1 cellular context compared by ENCODE assay signal in the genomic region with DNA sequence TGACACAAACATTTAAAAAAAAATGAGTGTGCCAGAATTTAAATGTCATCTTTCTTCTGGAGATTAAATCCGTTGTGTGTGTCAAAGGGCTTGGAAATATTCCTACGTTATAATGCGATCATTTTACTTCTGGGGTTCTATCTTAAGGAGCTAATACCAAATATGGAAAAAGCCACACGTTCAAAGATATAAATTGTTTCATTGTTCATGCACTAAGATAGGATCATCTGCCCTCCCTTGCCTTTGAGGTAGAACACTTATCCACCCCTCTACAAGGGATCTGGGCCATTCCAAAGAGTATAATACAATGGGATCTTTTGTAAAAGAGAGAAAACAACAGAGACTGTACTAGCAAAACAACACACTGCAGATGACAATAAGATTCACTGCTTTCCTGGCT.
TF ChIP-seq lines count a peak whose summit lies in the region.

No MANE protein-coding gene starts in this region.

TF ChIP-seq in H1, 55 proteins besides CTCF, POLR2A, EP300 and RAD21 (continued from another document):
- TF ChIP-seq USF2 (IDR thresholded peaks at IDR 0.05; ENCODE audit: low read length), result no peak
- no peak for TF ChIP-seq ASH2L (IDR thresholded peaks at IDR 0.05; ENCODE audit: low read length)
- no peak for TF ChIP-seq SP1 (IDR thresholded peaks at IDR 0.05; ENCODE audit: low read depth, low read length)
- TF ChIP-seq CHD7 (IDR thresholded peaks at IDR 0.05; ENCODE audit: insufficient replicate concordance, low read length), result no peak
- no peak for TF ChIP-seq E2F6 (IDR thresholded peaks at IDR 0.05)
- TF ChIP-seq MAX (IDR thresholded peaks at IDR 0.05), result no peak
- TF ChIP-seq SIRT6 (IDR thresholded peaks at IDR 0.05; ENCODE audit: low read length), result no peak
- TF ChIP-seq JUN (IDR thresholded peaks at IDR 0.05; ENCODE audit: low read depth, low read length), result no peak
